2 cellular contexts compared by ENCODE assay signal in the genomic region with DNA sequence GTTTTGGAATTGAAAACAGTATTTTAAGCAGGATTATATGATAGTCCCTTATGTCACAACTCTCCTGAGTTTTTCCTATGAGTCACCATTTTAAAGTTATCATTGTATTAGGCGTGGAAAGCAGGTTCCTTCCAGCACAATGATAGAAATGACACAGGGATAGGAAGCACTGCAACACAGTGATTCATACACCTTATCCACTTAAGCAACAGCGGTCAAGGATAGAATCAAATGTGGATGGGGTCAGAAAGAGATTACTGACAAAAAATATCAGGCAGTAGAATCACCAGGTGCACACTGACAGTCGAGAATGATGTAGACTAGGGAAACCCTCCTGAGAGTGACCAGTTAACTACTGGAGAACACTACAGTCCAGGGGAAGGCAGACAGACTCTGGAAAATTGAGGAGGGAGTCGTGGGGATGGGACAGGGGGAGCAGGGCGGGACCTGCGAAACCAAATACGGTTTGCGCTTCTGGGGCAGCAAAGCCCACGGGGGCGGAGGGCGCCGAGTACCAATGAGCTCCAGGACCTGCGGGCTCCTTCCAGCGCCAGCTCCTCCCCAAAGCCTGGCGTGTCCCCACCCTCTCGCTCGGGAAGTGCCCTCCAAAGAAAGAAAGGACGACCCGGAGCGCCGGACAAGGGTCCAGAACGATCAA.
TF ChIP-seq lines count a peak whose summit lies in the region.

No MANE protein-coding gene starts in this region.

TF ChIP-seq in GM23338, 12 proteins besides CTCF, POLR2A, EP300 and RAD21:
- TF ChIP-seq CREB1 (CRISPR knock-in tag; IDR thresholded peaks at IDR 0.05; ENCODE audit: low read depth) (no peak), EZH2phosphoT487 (IDR thresholded peaks at IDR 0.05; ENCODE audit: unreplicated experiment) (no peak), POLR2AphosphoS5 (IDR thresholded peaks at IDR 0.05; ENCODE audit: low read depth) (no peak), REST (IDR thresholded peaks at IDR 0.05; ENCODE audit: unreplicated experiment) (no peak), JUNB (IDR thresholded peaks at IDR 0.05; ENCODE audit: unreplicated experiment) (no peak), EZH2 (IDR thresholded peaks at IDR 0.05; ENCODE audit: low read depth, unreplicated experiment) (no peak), STAT1 (IDR thresholded peaks at IDR 0.05; ENCODE audit: unreplicated experiment) (no peak), NANOG (IDR thresholded peaks at IDR 0.05; ENCODE audit: borderline replicate concordance) (no peak)
TF ChIP-seq in GM23338: peak in this region for 0.

TF ChIP-seq in IMR-90, 13 proteins besides CTCF, POLR2A, EP300 and RAD21:
- TF ChIP-seq USF2 (IDR thresholded peaks at IDR 0.05; ENCODE audit: low read depth, low read length) (no peak), MXI1 (IDR thresholded peaks at IDR 0.05; ENCODE audit: borderline replicate concordance, low read depth, low read length) (no peak; the same call in 1 of the 2 replicates), MAZ (IDR thresholded peaks at IDR 0.05; ENCODE audit: borderline replicate concordance, low read depth, low read length) (no peak), MAFK (IDR thresholded peaks at IDR 0.05; ENCODE audit: low read depth, low read length) (no peak), NFE2L2 (IDR thresholded peaks at IDR 0.05; ENCODE audit: low read depth, low read length) (no peak), RFX5 (IDR thresholded peaks at IDR 0.05; ENCODE audit: low read depth, low read length) (no peak), FOS (IDR thresholded peaks at IDR 0.05; ENCODE audit: low read depth, low read length) (peak; percentile 88), BHLHE40 (IDR thresholded peaks at IDR 0.05; ENCODE audit: low read depth, low read length) (0 out of 2 replicates have a peak, but pooled peaks have one; percentile 23), RCOR1 (IDR thresholded peaks at IDR 0.05; ENCODE audit: insufficient replicate concordance, low read length) (no peak), SMC3 (IDR thresholded peaks at IDR 0.05; ENCODE audit: low read depth, low read length) (no peak), CHD1 (IDR thresholded peaks at IDR 0.05; ENCODE audit: low read depth, low read length) (no peak), CEBPB (IDR thresholded peaks at IDR 0.05; ENCODE audit: low read depth, low read length) (peak; percentile 92)
- TF ChIP-seq, protein P1, sequence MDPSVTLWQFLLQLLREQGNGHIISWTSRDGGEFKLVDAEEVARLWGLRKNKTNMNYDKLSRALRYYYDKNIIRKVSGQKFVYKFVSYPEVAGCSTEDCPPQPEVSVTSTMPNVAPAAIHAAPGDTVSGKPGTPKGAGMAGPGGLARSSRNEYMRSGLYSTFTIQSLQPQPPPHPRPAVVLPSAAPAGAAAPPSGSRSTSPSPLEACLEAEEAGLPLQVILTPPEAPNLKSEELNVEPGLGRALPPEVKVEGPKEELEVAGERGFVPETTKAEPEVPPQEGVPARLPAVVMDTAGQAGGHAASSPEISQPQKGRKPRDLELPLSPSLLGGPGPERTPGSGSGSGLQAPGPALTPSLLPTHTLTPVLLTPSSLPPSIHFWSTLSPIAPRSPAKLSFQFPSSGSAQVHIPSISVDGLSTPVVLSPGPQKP (IDR thresholded peaks at IDR 0.05; ENCODE audit: borderline replicate concordance, low read depth, low read length): no peak
